In the genomic region with DNA sequence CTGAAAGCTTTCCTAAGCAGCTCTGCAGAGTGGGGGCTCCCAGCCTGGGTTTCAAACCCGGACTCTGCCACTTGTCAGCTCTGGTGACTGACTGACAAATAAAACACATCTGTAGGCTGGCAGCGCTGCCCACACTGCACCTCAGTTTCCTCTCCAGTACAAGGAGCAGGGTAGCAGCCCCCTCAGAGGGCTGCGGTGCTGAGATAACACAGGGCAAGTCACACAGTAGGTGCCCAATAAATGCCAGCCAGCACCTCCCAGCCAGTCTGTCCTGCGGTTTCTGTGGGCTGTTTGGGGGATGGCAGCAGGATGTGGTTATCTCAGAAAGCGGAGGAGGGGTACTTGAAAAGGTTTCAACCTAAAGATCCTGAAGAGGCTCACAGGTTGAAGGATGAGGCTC, we compare ENCODE assay signal across 11 cellular contexts. TPM values are rescaled to one million over a fixed set of nuclear protein-coding genes. Genes with fewer than 3 reads are reported as not detected.
DNase-seq lines count a peak whose midpoint lies in the region; ATAC-seq, FAIRE-seq and TF ChIP-seq lines count a peak whose summit lies in the region.
"Had no signal": no experiment of that assay in that cellular context is flagged by ENCODE, and none has a peak within 500 bp of the region (broad histone marks: within the 10 kb centered on the region; RNA-seq: fewer than 3 reads in every experiment).

No MANE protein-coding gene starts in this region.

- no peak overlapping the region for H3K23ac ChIP-seq in trophoblast cell (ENCODE audit: low read length)

- H3K9me3 Mint-ChIP-seq in CD4-positive, alpha-beta memory T cell, result no peaks in the 10 kb centered on the region
- H3K9me3 Mint-ChIP-seq in activated T-cell treated with anti-CD3 and anti-CD28 coated beads, Interleukin-2, amount 50 U/mL, for 4 hours, result no peaks in the 10 kb centered on the region
- no peaks in the 10 kb centered on the region for H3K9me3 Mint-ChIP-seq in natural killer cell treated with Interleukin-12 subunit alpha and Interleukin-12 subunit beta and Interleukin-15 and Interleukin-18, amount 100 ng/mL, for 72 hours
- no peaks in the 10 kb centered on the region for H3K9me3 Mint-ChIP-seq in HFFc6

- no peak overlapping the region for H3K4ac ChIP-seq in trophoblast cell (ENCODE audit: low read depth, low read length)

- H3K18ac ChIP-seq in trophoblast cell (ENCODE audit: low read length), result no peak overlapping the region

- H3K79me2 ChIP-seq in trophoblast cell (ENCODE audit: control insufficient read depth, insufficient read depth, low read length, poor library complexity), result no peaks in the 10 kb centered on the region

- peaks cover 27% of the 10 kb centered on the region for H3K27me3 ChIP-seq in CD4-positive, alpha-beta memory T cell (ENCODE audit: insufficient read depth, low read length)
- H3K27me3 ChIP-seq in trophoblast cell (ENCODE audit: insufficient read depth, low read length), result peaks cover 34% of the 10 kb centered on the region

- intact Hi-C loops in CD4-positive, alpha-beta memory T cell (cut with micrococcal nuclease), result no loop called here

- no CpG with 5 or more reads among the region's 5 CpGs for WGBS in trophoblast cell (ENCODE audit: extremely low coverage, insufficient coverage, insufficient read length)

- no peak overlapping the region for H2BK5ac ChIP-seq in trophoblast cell (ENCODE audit: low read depth, low read length, poor library complexity)

- peaks cover 19 to 35% of the 10 kb centered on the region in 2 donors for H3K27me3 Mint-ChIP-seq in CD4-positive, alpha-beta memory T cell
- H3K27me3 Mint-ChIP-seq in activated T-cell treated with anti-CD3 and anti-CD28 coated beads, Interleukin-2, amount 50 U/mL, for 4 hours (ENCODE audit: low read depth), result peaks cover 39% of the 10 kb centered on the region
- H3K27me3 Mint-ChIP-seq in natural killer cell treated with Interleukin-12 subunit alpha and Interleukin-12 subunit beta and Interleukin-15 and Interleukin-18, amount 100 ng/mL, for 72 hours, result peaks cover 5 to 26% of the 10 kb centered on the region in 2 donors
- H3K27me3 Mint-ChIP-seq in HFFc6 (ENCODE audit: insufficient read depth), result peaks cover 18% of the 10 kb centered on the region

- no peak overlapping the region for H3K14ac ChIP-seq in trophoblast cell (ENCODE audit: low read length)

- no peak overlapping the region for H2BK12ac ChIP-seq in trophoblast cell (ENCODE audit: low read length)

- H3K27ac Mint-ChIP-seq in CD4-positive, alpha-beta memory T cell, result peak overlapping the region in 4 of 7 donors; percentile 46 to 86 (median 66)
- no peak overlapping the region for H3K27ac Mint-ChIP-seq in natural killer cell treated with Interleukin-12 subunit alpha and Interleukin-12 subunit beta and Interleukin-15 and Interleukin-18, amount 100 ng/mL, for 72 hours
- H3K27ac Mint-ChIP-seq in HFFc6, result no peak overlapping the region

- H3K4me3 Mint-ChIP-seq in CD4-positive, alpha-beta memory T cell, result peak overlapping the region in 7 of 8 donors; percentile 48 to 87 (median 75)
- peak overlapping the region; percentile 38 for H3K4me3 Mint-ChIP-seq in activated T-cell treated with anti-CD3 and anti-CD28 coated beads, Interleukin-2, amount 50 U/mL, for 4 hours
- peak overlapping the region; percentile 38 for H3K4me3 Mint-ChIP-seq in natural killer cell treated with Interleukin-12 subunit alpha and Interleukin-12 subunit beta and Interleukin-15 and Interleukin-18, amount 100 ng/mL, for 72 hours
- H3K4me3 Mint-ChIP-seq in HFFc6, result no peak overlapping the region

- POLR2A ChIA-PET in CD4-positive, alpha-beta memory T cell (lab: Charles Lee; ENCODE audit: partially characterized antibody), result interaction anchor here (1.4 kb wide), 1 partner anchor 215 kb away, joined by 3 read pairs; no protein-coding TSS in a partner anchor

- no peak overlapping the region for H3K27ac ChIP-seq in CD4-positive, alpha-beta memory T cell (ENCODE audit: low read depth, low read length)
- no peak overlapping the region for H3K27ac ChIP-seq in trophoblast cell (ENCODE audit: low read depth, low read length)
- H3K27ac ChIP-seq: skin epidermis had no signal

- peak overlapping the region in 1 of 2 donors; percentile 11 for H3K4me3 ChIP-seq in CD4-positive, alpha-beta memory T cell (ENCODE audit: low read length in 2 of 2)
- no peak overlapping the region for H3K4me3 ChIP-seq in trophoblast cell (ENCODE audit: low read depth, low read length)

- H3K36me3 ChIP-seq in CD4-positive, alpha-beta memory T cell (ENCODE audit: insufficient read depth, low read length), result no peaks in the 10 kb centered on the region
- H3K36me3 ChIP-seq in trophoblast cell (ENCODE audit: control insufficient read depth in 1 of 2, insufficient read depth in 2 of 2, low read length in 2 of 2), result no peaks in the 10 kb centered on the region

- CTCF ChIA-PET in CD4-positive, alpha-beta memory T cell (lab: Charles Lee; ENCODE audit: partially characterized antibody), result interaction anchor here (1.8 kb wide), 1 partner anchor 30 kb away, joined by 5 read pairs; no protein-coding TSS in a partner anchor

- H3K36me3 Mint-ChIP-seq in CD4-positive, alpha-beta memory T cell, result no peaks in the 10 kb centered on the region
- no peaks in the 10 kb centered on the region for H3K36me3 Mint-ChIP-seq in activated T-cell treated with anti-CD3 and anti-CD28 coated beads, Interleukin-2, amount 50 U/mL, for 4 hours (ENCODE audit: insufficient read depth)
- H3K36me3 Mint-ChIP-seq in natural killer cell treated with Interleukin-12 subunit alpha and Interleukin-12 subunit beta and Interleukin-15 and Interleukin-18, amount 100 ng/mL, for 72 hours, result no peaks in the 10 kb centered on the region
- H3K36me3 Mint-ChIP-seq in HFFc6 (ENCODE audit: low read depth), result no peaks in the 10 kb centered on the region

- H3K4me2 ChIP-seq in trophoblast cell (ENCODE audit: low read length), result no peak overlapping the region

- H3K79me1 ChIP-seq in trophoblast cell (ENCODE audit: low read length), result no peaks in the 10 kb centered on the region

- peaks cover 17 to 36% (median 25%) of the 10 kb centered on the region in 4 donors for H3K4me1 Mint-ChIP-seq in CD4-positive, alpha-beta memory T cell
- peaks cover 31% of the 10 kb centered on the region for H3K4me1 Mint-ChIP-seq in activated T-cell treated with anti-CD3 and anti-CD28 coated beads, Interleukin-2, amount 50 U/mL, for 4 hours (ENCODE audit: low read depth)
- H3K4me1 Mint-ChIP-seq in natural killer cell treated with Interleukin-12 subunit alpha and Interleukin-12 subunit beta and Interleukin-15 and Interleukin-18, amount 100 ng/mL, for 72 hours (ENCODE audit: low read depth in 2 of 2), result peaks cover 14 to 23% of the 10 kb centered on the region in 2 donors
- H3K4me1 Mint-ChIP-seq in HFFc6 (ENCODE audit: low read depth), result peaks cover 15% of the 10 kb centered on the region

- peak; percentile 54 for FAIRE-seq in RCC 7860 (lab: Jason Lieb, UNC)
- FAIRE-seq: H1 had no signal

- peak; percentile 46 to 51 for ATAC-seq in activated T-cell treated with anti-CD3 and anti-CD28 coated beads, Interleukin-2, amount 50 U/mL, for 4 hours
- ATAC-seq in natural killer cell treated with Interleukin-12 subunit alpha and Interleukin-12 subunit beta and Interleukin-15 and Interleukin-18, amount 100 ng/mL, for 72 hours, result peak; percentile 37 to 51

- H2BK120ac ChIP-seq in trophoblast cell (ENCODE audit: insufficient read depth, low read length, poor library complexity), result no peak overlapping the region

- no peak overlapping the region for H4K8ac ChIP-seq in trophoblast cell (ENCODE audit: low read depth, low read length)

- H3K4me1 ChIP-seq in CD4-positive, alpha-beta memory T cell (ENCODE audit: insufficient read depth, low read length), result peaks cover 32% of the 10 kb centered on the region
- peaks cover 9 to 14% of the 10 kb centered on the region in 2 experiments for H3K4me1 ChIP-seq in trophoblast cell (ENCODE audit: control insufficient read depth in 1 of 2, insufficient read depth in 2 of 2, low read length in 2 of 2)

- peak; percentile 56 to 71 (median 64) for DNase-seq in CD4-positive, alpha-beta memory T cell
- peak; percentile 65 for DNase-seq in RCC 7860 (ENCODE audit: low spot score)
- peak; percentile 42 for DNase-seq in activated T-cell treated with anti-CD3 and anti-CD28 coated beads, Interleukin-2, amount 50 U/mL, for 4 hours
- DNase-seq in natural killer cell treated with Interleukin-12 subunit alpha and Interleukin-12 subunit beta and Interleukin-15 and Interleukin-18, amount 100 ng/mL, for 72 hours (ENCODE audit: low spot score), result no peak
- no peak for DNase-seq in HFFc6
- no peak for DNase-seq in COR-L47 (lab: John Stamatoyannopoulos, UW)
- no peak for DNase-seq in trophoblast cell
- no peak for DNase-seq in GOT3 (lab: John Stamatoyannopoulos, UW)
- DNase-seq: NCI-H2029 had no signal

- no peak overlapping the region for H2AFZ ChIP-seq in trophoblast cell (ENCODE audit: insufficient read depth, low read length, poor library complexity)

- no peak for TF ChIP-seq CTCF in HFFc6 (IDR thresholded peaks at IDR 0.05)

- H3K9me3 ChIP-seq in CD4-positive, alpha-beta memory T cell (ENCODE audit: control insufficient read depth in 1 of 2, low read length in 2 of 2), result no peaks in the 10 kb centered on the region
- peaks cover 8% of the 10 kb centered on the region for H3K9me3 ChIP-seq in trophoblast cell (ENCODE audit: insufficient read depth, low read depth, low read length)

- H2AK5ac ChIP-seq in trophoblast cell (ENCODE audit: low read length), result no peak overlapping the region

- no peak overlapping the region for H4K91ac ChIP-seq in trophoblast cell (ENCODE audit: low read depth, low read length)

- no peak overlapping the region for H4K12ac ChIP-seq in trophoblast cell (ENCODE audit: low read depth, low read length)

- H3K9ac ChIP-seq in trophoblast cell (ENCODE audit: low read length), result no peak overlapping the region

RNA-seq across cellular contexts. Expression of a gene that starts 1.5 kb away (rescaled TPM):
- total RNA-seq in CD4-positive, alpha-beta memory T cell, result not detected
- polyA plus RNA-seq in CD4-positive, alpha-beta memory T cell, result not detected
- under 1 TPM in 2 of 3 donors, not detected in 1; 0.08 to 0.16 TPM for total RNA-seq in activated T-cell treated with anti-CD3 and anti-CD28 coated beads, Interleukin-2, amount 50 U/mL, for 4 hours
- under 1 TPM in 1 of 2 donors, not detected in 1; 0.38 TPM for total RNA-seq in natural killer cell treated with Interleukin-12 subunit alpha and Interleukin-12 subunit beta and Interleukin-15 and Interleukin-18, amount 100 ng/mL, for 72 hours
- not detected for total RNA-seq in HFFc6 (2021; fragmentation: NEBNext Ultra II Directional; extraction: Animal tissue kit (Norgen Biotek cat#: 25700))
- polyA plus RNA-seq in trophoblast cell (2013), result 0.03 and 0.10 TPM in 2 replicates

RNA-seq across cellular contexts. Expression of a gene that starts 32.2 kb away (rescaled TPM):
- total RNA-seq in CD4-positive, alpha-beta memory T cell, result under 1 TPM in 1 of 2 experiments, not detected in 1; 0.58 TPM
- polyA plus RNA-seq in CD4-positive, alpha-beta memory T cell, result under 1 TPM in 1 of 2 donors, not detected in 1; 0.79 TPM
- total RNA-seq in activated T-cell treated with anti-CD3 and anti-CD28 coated beads, Interleukin-2, amount 50 U/mL, for 4 hours, result 1 to 10 TPM in 1 of 3 donors, under 1 TPM in 2; 0.35 to 1.1 (median 0.69) TPM
- not detected for total RNA-seq in natural killer cell treated with Interleukin-12 subunit alpha and Interleukin-12 subunit beta and Interleukin-15 and Interleukin-18, amount 100 ng/mL, for 72 hours
- total RNA-seq in HFFc6 (2021; fragmentation: NEBNext Ultra II Directional; extraction: Animal tissue kit (Norgen Biotek cat#: 25700)), result 10 to 100 TPM in 2 of 6 experiments, 1 to 10 TPM in 4; 5.2 to 17.8 (median 6.1) TPM
- 18.3 and 19.6 TPM in 2 replicates for polyA plus RNA-seq in trophoblast cell (2013)

RNA-seq across cellular contexts. Expression of a gene that starts 49.3 kb away (rescaled TPM):
- total RNA-seq in CD4-positive, alpha-beta memory T cell, result not detected
- polyA plus RNA-seq in CD4-positive, alpha-beta memory T cell, result not detected
- total RNA-seq in activated T-cell treated with anti-CD3 and anti-CD28 coated beads, Interleukin-2, amount 50 U/mL, for 4 hours, result not detected
- not detected for total RNA-seq in natural killer cell treated with Interleukin-12 subunit alpha and Interleukin-12 subunit beta and Interleukin-15 and Interleukin-18, amount 100 ng/mL, for 72 hours
- not detected for total RNA-seq in HFFc6 (2021; fragmentation: NEBNext Ultra II Directional; extraction: Animal tissue kit (Norgen Biotek cat#: 25700))
- polyA plus RNA-seq in trophoblast cell (2013), result not detected in 2 replicates

Comparison
In these comparisons a context has a peak if more than half of its experiments do, and no peak if none do; other contexts are left out.
1. DNase-seq: peak in CD4-positive, alpha-beta memory T cell (5 of 5), RCC 7860 (single experiment) and activated T-cell treated with anti-CD3 and anti-CD28 coated beads, Interleukin-2, amount 50 U/mL, for 4 hours (single experiment); none in natural killer cell treated with Interleukin-12 subunit alpha and Interleukin-12 subunit beta and Interleukin-15 and Interleukin-18, amount 100 ng/mL, for 72 hours (single experiment), HFFc6 (single experiment), COR-L47 (single experiment), trophoblast cell (0 of 2) and GOT3 (single experiment).
2. H3K27ac Mint-ChIP-seq: peak in CD4-positive, alpha-beta memory T cell (4 of 7); none in natural killer cell treated with Interleukin-12 subunit alpha and Interleukin-12 subunit beta and Interleukin-15 and Interleukin-18, amount 100 ng/mL, for 72 hours (0 of 2) and HFFc6 (single experiment).